In genomic region chr5:158861366-158861765, GRCh38 we compare ENCODE assay signal across 15 cellular contexts.
A peak's percentile ranks its signal among the peaks of the same experiment; 100 is the strongest.
DNase-seq lines count a peak whose midpoint lies in the region.
"Had no signal": no experiment of that assay in that cellular context is flagged by ENCODE, and none has a peak within 500 bp of the region (broad histone marks: within the 10 kb centered on the region; RNA-seq: fewer than 3 reads in every experiment).

No MANE protein-coding gene starts in this region.

- DNase-seq in DMS 273 (lab: John Stamatoyannopoulos, UW; ENCODE audit: unreplicated experiment): peak; percentile 33
- DNase-seq in DMS 273 treated with DMSO at 0.1 percent for 48 hours (lab: John Stamatoyannopoulos, UW): no peak
- DNase-seq in NCI-H82 treated with DMSO at 0.1 percent for 48 hours (lab: John Stamatoyannopoulos, UW; ENCODE audit: unreplicated experiment): peak; percentile 12
- DNase-seq in left kidney (ENCODE audit: low read depth, low spot score): peak; percentile 40
- no peak for DNase-seq in activated CD4-positive, alpha-beta T cell treated with anti-CD3 and anti-CD28 coated beads for 1 hour
- no peak for DNase-seq in NOMO-1 (lab: John Stamatoyannopoulos, UW; ENCODE audit: unreplicated experiment in 2 of 2)
- DNase-seq in effector CD8-positive, alpha-beta T cell (lab: John Stamatoyannopoulos, UW): no peak
- DNase-seq in activated CD8-positive, alpha-beta memory T cell treated with anti-CD3 and anti-CD28 coated beads, Interleukin-2, amount 50 U/mL, for 4 hours: no peak
- DNase-seq: AML-193; CD4-positive, alpha-beta memory T cell; DMS53; DND-41; EL; HCEC 1CT; IMR-90 had no signal

Comparison
In these comparisons a context has a peak if more than half of its experiments do, and no peak if none do; other contexts are left out.
1. DNase-seq: peak in DMS 273 (single experiment), NCI-H82 treated with DMSO at 0.1 percent for 48 hours (single experiment) and left kidney (single experiment); none in DMS 273 treated with DMSO at 0.1 percent for 48 hours (single experiment), activated CD4-positive, alpha-beta T cell treated with anti-CD3 and anti-CD28 coated beads for 1 hour (single experiment), NOMO-1 (0 of 2), effector CD8-positive, alpha-beta T cell (single experiment) and activated CD8-positive, alpha-beta memory T cell treated with anti-CD3 and anti-CD28 coated beads, Interleukin-2, amount 50 U/mL, for 4 hours (single experiment).